In the genomic region with DNA sequence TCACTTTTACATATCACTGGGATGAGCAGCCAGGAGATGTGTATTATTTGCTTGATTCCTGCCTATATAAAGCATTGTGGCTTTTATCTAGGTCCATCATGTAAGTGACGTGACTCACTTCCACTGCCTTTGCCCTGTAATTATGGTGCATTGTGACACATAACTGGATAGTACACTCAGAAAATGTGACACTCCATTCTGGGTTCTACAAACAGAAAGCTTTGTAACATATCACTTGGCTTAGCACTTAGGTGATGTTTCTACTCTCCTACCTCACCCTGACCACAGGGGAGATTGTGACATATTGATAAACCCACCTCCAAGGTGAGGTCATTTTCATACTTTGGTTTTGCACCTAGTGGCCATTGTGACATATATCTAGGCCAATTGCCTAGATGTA, we compare ENCODE assay signal across 5 cellular contexts. TPM values are rescaled to one million over a fixed set of nuclear protein-coding genes. Genes with fewer than 3 reads are reported as not detected.
"Had no signal": no experiment of that assay in that cellular context is flagged by ENCODE, and none has a peak within 500 bp of the region (broad histone marks: within the 10 kb centered on the region; RNA-seq: fewer than 3 reads in every experiment).

No MANE protein-coding gene starts in this region.

RNA-seq across cellular contexts. Expression of gene BPY2B, which starts 21.8 kb away (rescaled TPM):
- total RNA-seq: M059J, PC-3, Peyer's patch, Right ventricle myocardium superior, SJSA1 had no signal
